8 cellular contexts compared by ENCODE assay signal in the genomic region with DNA sequence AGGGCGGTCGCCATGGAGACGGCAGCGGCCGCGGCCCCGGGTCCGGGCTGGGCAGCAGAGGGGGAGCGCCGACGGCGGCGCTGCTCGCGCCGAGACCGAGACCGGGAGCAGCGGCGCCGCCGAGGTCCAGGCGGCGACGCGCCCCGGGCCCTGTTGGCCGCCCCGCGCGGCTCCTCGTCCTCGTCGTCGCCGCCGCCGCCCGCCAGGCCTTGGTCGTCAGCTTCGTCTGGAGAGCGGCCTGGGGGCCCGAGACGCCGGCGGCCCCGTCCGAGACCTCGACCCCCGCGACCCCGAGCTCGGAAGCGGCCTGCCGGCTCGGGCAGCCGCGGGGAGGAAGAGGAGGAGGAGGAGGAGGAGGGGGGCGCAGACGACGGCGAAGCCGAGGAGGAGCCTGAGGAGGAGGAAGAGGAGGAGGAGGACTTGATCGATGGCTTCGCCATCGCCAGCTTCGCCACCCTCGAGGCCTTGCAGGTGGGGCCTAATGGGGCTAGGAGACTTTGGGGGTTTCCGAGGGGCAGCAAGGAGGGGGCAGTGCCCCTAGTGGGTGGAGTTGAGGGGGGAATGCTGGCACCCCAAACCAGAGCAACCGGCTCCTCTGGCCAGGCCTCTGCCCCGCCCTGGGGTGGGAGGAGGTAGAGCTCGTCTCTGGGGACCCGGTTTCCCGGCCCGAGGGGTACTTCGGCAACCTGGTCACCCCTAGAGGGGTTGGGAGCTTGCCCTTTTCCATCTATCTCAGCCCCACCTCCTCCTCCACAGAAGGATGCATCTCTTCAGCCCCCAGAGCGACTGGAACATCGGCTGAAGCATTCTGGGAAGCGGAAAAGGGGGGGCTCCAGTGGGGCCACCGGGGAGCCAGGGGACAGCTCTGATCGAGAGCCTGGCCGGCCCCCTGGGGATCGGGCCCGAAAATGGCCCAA. TPM values are rescaled to one million over a fixed set of nuclear protein-coding genes. Genes with fewer than 3 reads are reported as not detected.
A peak's percentile ranks its signal among the peaks of the same experiment; 100 is the strongest.
DNase-seq lines count a peak whose midpoint lies in the region; ATAC-seq and TF ChIP-seq lines count a peak whose summit lies in the region.

No MANE protein-coding gene starts in this region.

- peak overlapping the region; percentile 93 for H3K4me3 Mint-ChIP-seq in MCF 10A (ENCODE audit: unreplicated experiment)

- H3K36me3 Mint-ChIP-seq in MCF 10A (ENCODE audit: insufficient read depth, unreplicated experiment), result peaks cover 72% of the 10 kb centered on the region

- no TSS peak for BruUV-seq in MCF 10A (replicated peaks; lab: Mats Ljungman, UMichigan)

- POLR2A ChIA-PET in MCF 10A (lab: Yijun Ruan, JAX), result interaction anchor here (0.6 to 3.9 kb wide), 23 partner anchors 8 to 594 kb away, joined by 3 to 22 read pairs (median 5); partner anchors contain the start of genes ALDOA, DCTPP1, PRR14 and TBC1D10B

- intact Hi-C loops in MCF 10A (cut with micrococcal nuclease), result loop anchor here (1.0 kb wide), 1 partner anchor 35 kb away; no protein-coding TSS in a partner anchor

- peak overlapping the region; percentile 91 for H3K27ac Mint-ChIP-seq in MCF 10A (ENCODE audit: low read depth, unreplicated experiment)

- DNase-seq in H7 (peak; percentile 60), T-helper 1 cell (peak in 4 of 5 donors; percentile 26 to 47 (median 34)), MCF 10A (ENCODE audit: unreplicated experiment) (no peak), kidney tubule cell (ENCODE audit: low spot score) (peak; percentile 35), NCI-H345 treated with DMSO at 0.1 percent for 48 hours (lab: John Stamatoyannopoulos, UW; ENCODE audit: unreplicated experiment) (no peak)
- peak in 2 of 3 experiments; percentile 27 to 44 for DNase-seq in stimulated activated CD4-positive, alpha-beta T cell treated with anti-CD3 and anti-CD28 coated beads, TNF-alpha, amount 100 ng/mL, for 4 hours (ENCODE audit: low read depth in 3 of 3)

- H3K36me3 ChIP-seq in H7 (replicated peaks; ENCODE audit: control insufficient read depth, insufficient read depth, low read length), result peaks cover 4% of the 10 kb centered on the region

- H3K4me1 Mint-ChIP-seq in MCF 10A (ENCODE audit: insufficient read depth, unreplicated experiment), result peaks cover 21% of the 10 kb centered on the region

- CTCF ChIA-PET in MCF 10A (lab: Yijun Ruan, JAX), result interaction anchor here (0.6 to 2.1 kb wide), 9 partner anchors 10 to 250 kb away, joined by 3 to 14 read pairs (median 4); no protein-coding TSS in a partner anchor

- H3K27me3 Mint-ChIP-seq in MCF 10A (ENCODE audit: insufficient read depth, unreplicated experiment), result no peaks in the 10 kb centered on the region

- no peak for ATAC-seq in GM18870 (IDR thresholded peaks at IDR 0.05; ENCODE audit: unreplicated experiment)
- ATAC-seq in GM18868 (IDR thresholded peaks at IDR 0.05; ENCODE audit: unreplicated experiment), result no peak

- peak overlapping the region; percentile 85 for H3K4me3 ChIP-seq in H7 (ENCODE audit: insufficient read depth, low read depth, low read length)

- H3K9me3 Mint-ChIP-seq in MCF 10A (ENCODE audit: unreplicated experiment), result no peaks in the 10 kb centered on the region

- no peak for TF ChIP-seq CTCF in MCF 10A (IDR thresholded peaks at IDR 0.05; ENCODE audit: unreplicated experiment)

- H3K27me3 ChIP-seq in H7 (ENCODE audit: control insufficient read depth, insufficient read depth, low read length), result peaks cover 25% of the 10 kb centered on the region

RNA-seq across cellular contexts. Expression of gene FBRS, which starts 1.5 kb away (rescaled TPM):
- total RNA-seq in H7 (2014; rRNA removed; shearing (Covaris generic)), result 11.5 and 13.4 TPM in 2 replicates
- total RNA-seq in MCF 10A (2022), result 69.1 and 80.8 TPM in 2 replicates

RNA-seq across cellular contexts. Expression of gene PRR14, which starts 9.0 kb away (rescaled TPM):
- 4.7 and 4.8 TPM in 2 replicates for total RNA-seq in H7 (2014; rRNA removed; shearing (Covaris generic))
- total RNA-seq in MCF 10A (2022), result 39.4 and 41.4 TPM in 2 replicates

RNA-seq across cellular contexts. Expression of gene SRCAP, which starts 39.2 kb away (rescaled TPM):
- total RNA-seq in H7 (2014; rRNA removed; shearing (Covaris generic)), result 7.4 and 12.1 TPM in 2 replicates
- 52.3 and 60.7 TPM in 2 replicates for total RNA-seq in MCF 10A (2022)

RNA-seq across cellular contexts. Expression of gene ZNF689, which starts 49.6 kb away (rescaled TPM):
- 17.3 and 18.7 TPM in 2 replicates for total RNA-seq in H7 (2014; rRNA removed; shearing (Covaris generic))
- total RNA-seq in MCF 10A (2022), result 4.5 and 6.1 TPM in 2 replicates

Comparison
In these comparisons a context has a peak if more than half of its experiments do, and no peak if none do; other contexts are left out.
1. DNase-seq: peak in H7 (single experiment), T-helper 1 cell (4 of 5), kidney tubule cell (single experiment) and stimulated activated CD4-positive, alpha-beta T cell treated with anti-CD3 and anti-CD28 coated beads, TNF-alpha, amount 100 ng/mL, for 4 hours (2 of 3); none in MCF 10A (single experiment) and NCI-H345 treated with DMSO at 0.1 percent for 48 hours (single experiment).